Comparison of ENCODE assay signal across 1 cellular context in genomic region chr1:236469466-236469865, GRCh38.
TF ChIP-seq lines count a peak whose summit lies in the region.

No MANE protein-coding gene starts in this region.

TF ChIP-seq in HEK293, 187 proteins besides CTCF, POLR2A, EP300 and RAD21 (continued from another document):
- TF ChIP-seq TRIM28 (IDR thresholded peaks at IDR 0.05; ENCODE audit: borderline replicate concordance, low read length) (no peak), ZFP37 (tag by site-specific recombination; IDR thresholded peaks at IDR 0.05) (no peak), ZNF768 (tag by site-specific recombination; IDR thresholded peaks at IDR 0.05) (no peak)
